ENCODE assay signal across 1 cellular context in the genomic region with DNA sequence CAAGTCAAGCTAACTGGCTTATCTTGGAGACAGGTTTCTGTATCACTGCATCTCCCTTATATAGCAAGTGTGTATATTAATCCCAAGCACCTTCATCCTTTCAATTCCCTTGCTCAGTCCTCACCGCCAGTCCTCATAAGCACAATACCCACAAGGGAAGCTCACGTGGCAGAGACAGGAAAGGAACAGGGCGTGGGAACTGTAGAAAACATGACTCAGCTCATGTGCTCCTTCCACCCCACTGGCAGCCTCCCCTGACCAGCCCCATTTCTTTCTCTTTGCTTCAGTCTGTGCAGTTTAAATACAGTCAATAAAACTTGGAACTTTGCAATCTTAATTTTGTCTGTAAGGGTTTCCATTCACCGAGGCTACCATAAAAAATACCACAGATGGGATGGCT.
TF ChIP-seq lines count a peak whose summit lies in the region.

No MANE protein-coding gene starts in this region.

TF ChIP-seq in HepG2, 621 proteins besides CTCF, POLR2A, EP300 and RAD21 (continued from another document):
- TF ChIP-seq ZNF335 (CRISPR knock-in tag; IDR thresholded peaks at IDR 0.05): no peak
- no peak for TF ChIP-seq JARID2 (CRISPR knock-in tag; IDR thresholded peaks at IDR 0.05; ENCODE audit: insufficient replicate concordance)
- no peak for TF ChIP-seq ONECUT2 (CRISPR knock-in tag; IDR thresholded peaks at IDR 0.05)
- TF ChIP-seq, protein P1, sequence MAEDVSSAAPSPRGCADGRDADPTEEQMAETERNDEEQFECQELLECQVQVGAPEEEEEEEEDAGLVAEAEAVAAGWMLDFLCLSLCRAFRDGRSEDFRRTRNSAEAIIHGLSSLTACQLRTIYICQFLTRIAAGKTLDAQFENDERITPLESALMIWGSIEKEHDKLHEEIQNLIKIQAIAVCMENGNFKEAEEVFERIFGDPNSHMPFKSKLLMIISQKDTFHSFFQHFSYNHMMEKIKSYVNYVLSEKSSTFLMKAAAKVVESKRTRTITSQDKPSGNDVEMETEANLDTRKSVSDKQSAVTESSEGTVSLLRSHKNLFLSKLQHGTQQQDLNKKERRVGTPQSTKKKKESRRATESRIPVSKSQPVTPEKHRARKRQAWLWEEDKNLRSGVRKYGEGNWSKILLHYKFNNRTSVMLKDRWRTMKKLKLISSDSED (CRISPR knock-in tag; IDR thresholded peaks at IDR 0.05): no peak
